9 cellular contexts compared by ENCODE assay signal in the genomic region with DNA sequence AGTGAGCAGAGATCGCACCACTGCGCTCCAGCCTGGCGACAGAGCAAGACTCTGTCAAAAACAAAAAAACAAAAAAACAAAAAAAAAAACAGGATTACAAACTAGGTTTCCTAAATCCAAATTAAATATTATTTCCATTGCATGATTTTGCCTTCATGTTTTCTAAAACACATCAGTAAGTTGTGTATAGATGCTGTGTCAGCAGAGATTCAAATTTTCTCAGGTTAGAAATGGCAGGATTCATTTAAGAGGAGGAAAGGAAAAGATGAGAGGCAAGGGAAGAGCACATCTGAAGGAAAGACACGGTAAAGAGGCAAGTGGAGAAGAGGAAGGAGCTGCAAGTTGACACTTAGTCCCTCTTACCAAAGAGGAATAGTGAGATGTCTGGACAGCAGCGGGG. TPM values are rescaled to one million over a fixed set of nuclear protein-coding genes. Genes with fewer than 3 reads are reported as not detected.
"Had no signal": no experiment of that assay in that cellular context is flagged by ENCODE, and none has a peak within 500 bp of the region (broad histone marks: within the 10 kb centered on the region; RNA-seq: fewer than 3 reads in every experiment).

No MANE protein-coding gene starts in this region.

- DNase-seq: GM23248, GOT3, H7, HFFc6, KG1 had no signal

- H3K9me3 Mint-ChIP-seq: HFFc6 had no signal

- H3K4me3 ChIP-seq: GM23248, HAP-1 had no signal

- H3K36me3 Mint-ChIP-seq: IgD-negative memory B cell had no signal

- ATAC-seq: HCT116 had no signal

- H3K36me3 ChIP-seq: HAP-1 had no signal

- H2AFZ ChIP-seq: GM23248 had no signal

- H3K27ac Mint-ChIP-seq: HFFc6, IgD-negative memory B cell had no signal

- H3K9me3 ChIP-seq: HAP-1 had no signal

- H3K27ac ChIP-seq: GM23248, HL-60 had no signal

- H3K9ac ChIP-seq: GM23248 had no signal

- H3K4me3 Mint-ChIP-seq: HFFc6 had no signal

RNA-seq across cellular contexts. Expression of gene PPARG, which starts 51.8 kb away (rescaled TPM):
- polyA plus RNA-seq: IgD-negative memory B cell had no signal
